In genomic region chr10:71747039-71747807, GRCh38 we compare ENCODE assay signal across 1 cellular context.
A peak's percentile ranks its signal among the peaks of the same experiment; 100 is the strongest.
TF ChIP-seq lines count a peak whose summit lies in the region.

No MANE protein-coding gene starts in this region.

TF ChIP-seq in K562, 482 proteins besides CTCF, POLR2A, EP300 and RAD21 (continued from another document and continues in another):
- TF ChIP-seq PRDM10 (IDR thresholded peaks at IDR 0.05; ENCODE audit: partially characterized antibody) (no peak), DNMT1 (IDR thresholded peaks at IDR 0.05) (no peak), EGR1 (conservative IDR thresholded peaks at IDR 0.05) (no peak), MED1 (CRISPR knock-in tag; IDR thresholded peaks at IDR 0.05; ENCODE audit: borderline replicate concordance) (no peak), TRIM28 (IDR thresholded peaks at IDR 0.05) (no peak), ZNF232 (CRISPR knock-in tag; IDR thresholded peaks at IDR 0.05) (no peak), UBTF (IDR thresholded peaks at IDR 0.05; ENCODE audit: borderline replicate concordance in 1 of 2, low read depth in 2 of 2, low read length in 2 of 2) (no peak), TCF3 (CRISPR knock-in tag; IDR thresholded peaks at IDR 0.05) (no peak), FOXA3 (CRISPR knock-in tag; conservative IDR thresholded peaks at IDR 0.05 in 1 of 2, IDR thresholded peaks at IDR 0.05 in 1 of 2) (no peak), SIRT6 (IDR thresholded peaks at IDR 0.05; ENCODE audit: low read depth, low read length) (no peak), CBX3 (IDR thresholded peaks at IDR 0.05; ENCODE audit: borderline replicate concordance in 1 of 2, low read length in 2 of 2) (no peak), E2F4 (CRISPR knock-in tag; IDR thresholded peaks at IDR 0.05; ENCODE audit: low read depth) (no peak), E4F1 (CRISPR knock-in tag; IDR thresholded peaks at IDR 0.05; ENCODE audit: borderline replicate concordance) (no peak), ZNF311 (CRISPR knock-in tag; IDR thresholded peaks at IDR 0.05) (0 out of 2 replicates have a peak, but pooled peaks have one; percentile 3), TCF7 (IDR thresholded peaks at IDR 0.05; ENCODE audit: borderline replicate concordance) (no peak), NFRKB (IDR thresholded peaks at IDR 0.05; ENCODE audit: low read depth) (peak; percentile 19; the same call in 1 of the 2 replicates), U2AF2 (optimal IDR thresholded peaks at IDR 0.05; ENCODE audit: low read depth, low read length) (no peak), ZNF76 (CRISPR knock-in tag; IDR thresholded peaks at IDR 0.05; ENCODE audit: borderline replicate concordance) (0 out of 2 replicates have a peak, but pooled peaks have one; percentile 10), ARID4B (CRISPR knock-in tag; IDR thresholded peaks at IDR 0.05) (0 out of 2 replicates have a peak, but pooled peaks have one; percentile 31), CBX5 (IDR thresholded peaks at IDR 0.05; ENCODE audit: borderline replicate concordance, low read depth) (no peak), GTF2F1 (IDR thresholded peaks at IDR 0.05; ENCODE audit: low read depth, low read length) (0 out of 2 replicates have a peak, but pooled peaks have one; percentile 24), TAL1 (IDR thresholded peaks at IDR 0.05) (no peak), ZBTB9 (CRISPR knock-in tag; IDR thresholded peaks at IDR 0.05) (0 out of 2 replicates have a peak, but pooled peaks have one; percentile 5), MYC (IDR thresholded peaks at IDR 0.05; ENCODE audit: low read depth, low read length) (no peak), MYC (CRISPR knock-in tag; IDR thresholded peaks at IDR 0.05; ENCODE audit: borderline replicate concordance, low read depth) (no peak), MXD1 (CRISPR knock-in tag; IDR thresholded peaks at IDR 0.05; ENCODE audit: borderline replicate concordance, poor library complexity, severe bottlenecking) (no peak), ZNF75A (CRISPR knock-in tag; IDR thresholded peaks at IDR 0.05) (no peak), ZNF318 (IDR thresholded peaks at IDR 0.05; ENCODE audit: borderline replicate concordance in 1 of 2, low read depth in 1 of 2) (no peak), ZKSCAN8 (CRISPR knock-in tag; IDR thresholded peaks at IDR 0.05) (no peak), POLR2H (tag; IDR thresholded peaks at IDR 0.05; ENCODE audit: low read depth) (0 out of 2 replicates have a peak, but pooled peaks have one; percentile 8), MCM3 (IDR thresholded peaks at IDR 0.05) (no peak), ZNF224 (CRISPR knock-in tag; IDR thresholded peaks at IDR 0.05) (no peak)
